Comparison of ENCODE assay signal across 8 cellular contexts in the genomic region with DNA sequence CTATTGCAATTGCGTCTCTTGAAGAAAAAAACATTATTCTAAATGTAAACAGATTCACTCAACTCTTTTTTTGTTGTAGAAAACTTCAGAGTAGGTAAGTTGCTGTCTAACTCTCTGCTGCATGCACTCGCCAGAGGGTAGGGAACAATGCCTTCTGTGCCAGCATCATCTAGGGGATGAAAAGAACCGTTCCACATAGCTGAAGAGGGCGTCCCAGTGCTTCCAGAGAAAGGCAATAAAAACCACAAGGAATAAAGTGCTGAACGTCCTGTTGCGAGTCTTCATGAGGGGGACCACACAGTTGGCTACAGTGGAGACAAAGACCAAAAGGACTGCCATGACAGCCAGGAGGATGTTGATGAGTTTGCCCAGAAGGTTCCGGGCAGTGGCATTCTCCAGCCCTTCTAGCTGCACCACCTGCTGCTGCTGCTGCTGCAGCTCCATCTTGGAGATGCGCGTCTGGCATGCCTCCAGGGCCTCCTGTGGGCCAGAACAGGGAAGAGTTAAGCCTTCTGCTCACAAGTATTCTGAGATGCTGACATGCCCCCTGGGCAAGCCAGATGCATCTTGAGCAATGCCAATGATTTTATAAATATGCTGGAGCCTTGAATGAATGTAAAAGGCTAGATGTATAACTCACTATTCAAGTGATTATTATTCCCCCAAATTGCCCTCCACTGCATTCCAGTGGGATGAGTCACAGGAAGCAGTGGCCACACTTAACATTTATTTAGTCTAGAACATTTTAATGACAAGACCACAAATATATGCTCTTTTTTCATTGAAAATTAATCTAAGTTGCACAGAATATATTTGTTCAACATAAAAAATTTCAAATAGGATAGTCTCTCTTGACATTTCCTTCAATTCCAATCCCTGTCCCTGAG. TPM values are rescaled to one million over a fixed set of nuclear protein-coding genes. Genes with fewer than 3 reads are reported as not detected.
DNase-seq lines count a peak whose midpoint lies in the region; ATAC-seq and TF ChIP-seq lines count a peak whose summit lies in the region.

No MANE protein-coding gene starts in this region.

- H3K4me3 ChIP-seq in AG10803 (ENCODE audit: low read length) (no peak overlapping the region), liver (ENCODE audit: low read depth in 1 of 3, low read length in 3 of 3) (no peak overlapping the region)

- H3K36me3 ChIP-seq in liver (ENCODE audit: control insufficient read depth in 4 of 4, insufficient read depth in 3 of 4, low read depth in 1 of 4, low read length in 3 of 4): peaks cover 5 to 28% (median 6%) of the 10 kb centered on the region in 4 donors

- TF ChIP-seq RAD21 in Ishikawa (IDR thresholded peaks at IDR 0.05; ENCODE audit: low read depth) (peak; percentile 25; the same call in 1 of the 2 replicates), liver (IDR thresholded peaks at IDR 0.05) (no peak)

- H3K4me1 ChIP-seq in liver (ENCODE audit: control insufficient read depth in 4 of 4, insufficient read depth in 4 of 4, low read length in 3 of 4): peaks cover 0 to 15% (median under 1%) of the 10 kb centered on the region in 4 donors

- H3K27ac ChIP-seq in liver (ENCODE audit: low read depth in 1 of 2, low read length in 2 of 2): no peak overlapping the region

- H3K9me3 ChIP-seq in liver (ENCODE audit: control insufficient read depth in 4 of 4, low read length in 3 of 4): no peaks in the 10 kb centered on the region

- DNase-seq in AG10803 (ENCODE audit: low read depth): peak; percentile 88
- peak; percentile 71 for DNase-seq in brain pericyte (ENCODE audit: low read depth, low spot score)
- no peak for DNase-seq in SKM-1 (lab: John Stamatoyannopoulos, UW; ENCODE audit: unreplicated experiment)
- no peak for DNase-seq in KG1 (lab: John Stamatoyannopoulos, UW)

- no peak for ATAC-seq in HG03439 (IDR thresholded peaks at IDR 0.05; ENCODE audit: unreplicated experiment)
- ATAC-seq in HG03025 (IDR thresholded peaks at IDR 0.05; ENCODE audit: low FRiP score, unreplicated experiment): no peak

- TF ChIP-seq CTCF in AG10803 (conservative IDR thresholded peaks at IDR 0.05; ENCODE audit: low read length) (no peak; the same call in 1 of the 2 replicates), liver (IDR thresholded peaks at IDR 0.05; ENCODE audit: low read depth, low read length, missing input control) (no peak)

- 84% methylated on average over 9 of the region's 9 CpGs for WGBS in liver

- H3K9ac ChIP-seq in liver (ENCODE audit: low read depth in 1 of 2, low read length in 2 of 2): no peak overlapping the region

- TF ChIP-seq EP300 in Ishikawa (IDR thresholded peaks at IDR 0.05; ENCODE audit: borderline replicate concordance): peak; percentile 67; the same call in 1 of the 2 replicates

- no peaks in the 10 kb centered on the region for H3K27me3 ChIP-seq in liver (ENCODE audit: control insufficient read depth in 4 of 4, insufficient read depth in 4 of 4, low read length in 3 of 4)

TF ChIP-seq in Ishikawa, 13 proteins besides CTCF, POLR2A, EP300 and RAD21 (continues in another document):
- no peak for TF ChIP-seq TAF1 (IDR thresholded peaks at IDR 0.05; ENCODE audit: low read depth)
- no peak for TF ChIP-seq FOXM1 (IDR thresholded peaks at IDR 0.05; ENCODE audit: borderline replicate concordance, low read depth)
- peak; percentile 59 for TF ChIP-seq CEBPB (IDR thresholded peaks at IDR 0.05)
- no peak for TF ChIP-seq USF1 (IDR thresholded peaks at IDR 0.05)
- TF ChIP-seq TEAD4 (IDR thresholded peaks at IDR 0.05): peak; percentile 86
- TF ChIP-seq, protein P1, sequence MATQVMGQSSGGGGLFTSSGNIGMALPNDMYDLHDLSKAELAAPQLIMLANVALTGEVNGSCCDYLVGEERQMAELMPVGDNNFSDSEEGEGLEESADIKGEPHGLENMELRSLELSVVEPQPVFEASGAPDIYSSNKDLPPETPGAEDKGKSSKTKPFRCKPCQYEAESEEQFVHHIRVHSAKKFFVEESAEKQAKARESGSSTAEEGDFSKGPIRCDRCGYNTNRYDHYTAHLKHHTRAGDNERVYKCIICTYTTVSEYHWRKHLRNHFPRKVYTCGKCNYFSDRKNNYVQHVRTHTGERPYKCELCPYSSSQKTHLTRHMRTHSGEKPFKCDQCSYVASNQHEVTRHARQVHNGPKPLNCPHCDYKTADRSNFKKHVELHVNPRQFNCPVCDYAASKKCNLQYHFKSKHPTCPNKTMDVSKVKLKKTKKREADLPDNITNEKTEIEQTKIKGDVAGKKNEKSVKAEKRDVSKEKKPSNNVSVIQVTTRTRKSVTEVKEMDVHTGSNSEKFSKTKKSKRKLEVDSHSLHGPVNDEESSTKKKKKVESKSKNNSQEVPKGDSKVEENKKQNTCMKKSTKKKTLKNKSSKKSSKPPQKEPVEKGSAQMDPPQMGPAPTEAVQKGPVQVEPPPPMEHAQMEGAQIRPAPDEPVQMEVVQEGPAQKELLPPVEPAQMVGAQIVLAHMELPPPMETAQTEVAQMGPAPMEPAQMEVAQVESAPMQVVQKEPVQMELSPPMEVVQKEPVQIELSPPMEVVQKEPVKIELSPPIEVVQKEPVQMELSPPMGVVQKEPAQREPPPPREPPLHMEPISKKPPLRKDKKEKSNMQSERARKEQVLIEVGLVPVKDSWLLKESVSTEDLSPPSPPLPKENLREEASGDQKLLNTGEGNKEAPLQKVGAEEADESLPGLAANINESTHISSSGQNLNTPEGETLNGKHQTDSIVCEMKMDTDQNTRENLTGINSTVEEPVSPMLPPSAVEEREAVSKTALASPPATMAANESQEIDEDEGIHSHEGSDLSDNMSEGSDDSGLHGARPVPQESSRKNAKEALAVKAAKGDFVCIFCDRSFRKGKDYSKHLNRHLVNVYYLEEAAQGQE (IDR thresholded peaks at IDR 0.05; ENCODE audit: low read depth): no peak
- peak; percentile 83 for TF ChIP-seq NFIC (IDR thresholded peaks at IDR 0.05)
- TF ChIP-seq, protein P2, sequence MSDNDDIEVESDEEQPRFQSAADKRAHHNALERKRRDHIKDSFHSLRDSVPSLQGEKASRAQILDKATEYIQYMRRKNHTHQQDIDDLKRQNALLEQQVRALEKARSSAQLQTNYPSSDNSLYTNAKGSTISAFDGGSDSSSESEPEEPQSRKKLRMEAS (IDR thresholded peaks at IDR 0.05): peak; percentile 38; the same call in 1 of the 2 replicates
- TF ChIP-seq ZBTB7A (IDR thresholded peaks at IDR 0.05; ENCODE audit: low read depth): no peak
- TF ChIP-seq CREB1 (IDR thresholded peaks at IDR 0.05; ENCODE audit: low read depth): no peak
- TF ChIP-seq YY1 (IDR thresholded peaks at IDR 0.05; ENCODE audit: low read depth): peak; percentile 70

TF ChIP-seq in liver, 16 proteins besides CTCF, POLR2A, EP300 and RAD21:
- TF ChIP-seq JUND (IDR thresholded peaks at IDR 0.05) (peak; percentile 70 to 71), HNF4G (IDR thresholded peaks at IDR 0.05) (no peak)

RNA-seq across cellular contexts. Expression of gene PLXND1, which starts 45.1 kb away (rescaled TPM):
- total RNA-seq in liver: 10 to 100 TPM; 39.4 to 50.2 TPM
- polyA plus RNA-seq in liver: 10 to 100 TPM; 10.4 to 26.2 TPM

Comparison
In these comparisons a context has a peak if more than half of its experiments do, and no peak if none do; other contexts are left out.
1. DNase-seq: peak in AG10803 (single experiment) and brain pericyte (single experiment); none in SKM-1 (single experiment) and KG1 (single experiment).